8 cellular contexts compared by ENCODE assay signal in the genomic region with DNA sequence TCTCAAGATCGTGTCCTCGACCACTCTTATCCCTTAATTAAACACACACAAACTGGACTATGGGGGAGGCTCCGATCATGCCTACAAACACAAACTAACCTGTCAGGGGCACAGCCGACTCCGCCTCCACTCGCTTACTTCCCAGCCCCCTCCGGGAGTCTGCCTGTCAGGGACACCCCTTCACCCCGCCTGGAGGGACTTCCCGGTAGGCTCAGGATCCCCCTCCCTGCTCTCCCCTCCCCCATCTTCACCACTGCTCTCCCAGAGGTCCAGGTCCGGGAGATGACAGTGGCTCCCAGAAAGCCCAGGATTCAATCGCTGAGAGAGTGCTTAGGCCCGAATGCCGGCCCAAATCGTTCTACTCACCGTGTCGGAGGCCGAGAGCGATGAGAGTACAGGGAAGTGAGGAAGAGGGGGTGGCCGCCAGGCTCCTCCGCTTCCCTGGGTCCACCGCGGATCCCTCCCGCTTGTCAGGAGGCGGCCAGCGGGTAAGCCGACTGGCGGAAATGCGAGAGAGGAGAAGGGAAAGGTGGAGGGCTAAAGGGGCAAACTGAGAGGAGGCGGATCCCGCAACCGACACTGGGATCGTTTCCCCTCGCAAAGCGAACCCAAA. TPM values are rescaled to one million over a fixed set of nuclear protein-coding genes. Genes with fewer than 3 reads are reported as not detected.
DNase-seq lines count a peak whose midpoint lies in the region; ATAC-seq and TF ChIP-seq lines count a peak whose summit lies in the region.
"Not testable (repeated sequence)": the region's sequence is repeated elsewhere in the genome, so short reads cannot be mapped to it uniquely, and the experiment has no call there.

No MANE protein-coding gene starts in this region.

- intact Hi-C loops in Calu3 (cut with micrococcal nuclease; ENCODE audit: unreplicated experiment), result not testable (repeated sequence)

- peaks cover 24% of the 10 kb centered on the region for H3K36me3 ChIP-seq in SJCRH30
- not testable (repeated sequence) for H3K36me3 ChIP-seq in mucosa of stomach (ENCODE audit: control insufficient read depth, insufficient read depth, low read length)

- H3K27me3 Mint-ChIP-seq in Calu3 (ENCODE audit: unreplicated experiment), result not testable (repeated sequence)

- not testable (repeated sequence) for TF ChIP-seq CTCF in Calu3 (IDR thresholded peaks at IDR 0.05; ENCODE audit: unreplicated experiment); astrocyte of the cerebellum (IDR thresholded peaks at IDR 0.05; ENCODE audit: low read depth, low read length, missing control alignments); foreskin keratinocyte (conservative IDR thresholded peaks at IDR 0.05)

- H3K9ac ChIP-seq in mucosa of stomach (ENCODE audit: low read length), result peak overlapping the region; percentile 94

- not testable (repeated sequence) for DNase-seq in Calu3; SJCRH30; astrocyte of the cerebellum (ENCODE audit: low read depth); foreskin keratinocyte; stimulated activated naive CD8-positive, alpha-beta T cell treated with anti-CD3 and anti-CD28 coated beads, Interleukin-15, Interleukin-2, amounts not matched to agents 100 U/mL and 50 U/mL, for 24 hours

- not testable (repeated sequence) for H3K4me1 ChIP-seq in SJCRH30
- H3K4me1 ChIP-seq in foreskin keratinocyte (peaks cover 13% of the 10 kb centered on the region), mucosa of stomach (ENCODE audit: control insufficient read depth, insufficient read depth, low read length) (peaks cover 13% of the 10 kb centered on the region)

- not testable (repeated sequence) for BruUV-seq in Calu3 (replicated peaks; lab: Mats Ljungman, UMichigan)

- in situ Hi-C loops in astrocyte of the cerebellum (cut with HindIII; ENCODE audit: low sequenced_read_pairs), result not testable (repeated sequence)

- CTCF ChIA-PET in Calu3 (lab: Charles Lee), result not testable (repeated sequence)

- H3K27ac ChIP-seq in SJCRH30, result peak overlapping the region; percentile 99
- H3K27ac ChIP-seq in foreskin keratinocyte, result peak overlapping the region; percentile 100

- peak; percentile 26 for ATAC-seq in GM21528 (IDR thresholded peaks at IDR 0.05; ENCODE audit: low FRiP score, unreplicated experiment)
- peak; percentile 17 for ATAC-seq in HG03432 (IDR thresholded peaks at IDR 0.05; ENCODE audit: unreplicated experiment)
- peak; percentile 31 for ATAC-seq in foreskin keratinocyte
- ATAC-seq in stimulated activated naive CD8-positive, alpha-beta T cell treated with anti-CD3 and anti-CD28 coated beads, Interleukin-15, Interleukin-2, amounts not matched to agents 100 U/mL and 50 U/mL, for 24 hours, result peak; percentile 24

- H3K9me3 ChIP-seq in SJCRH30 (replicated peaks); mucosa of stomach (ENCODE audit: control insufficient read depth, low read length): not testable (repeated sequence)

- peaks cover 70% of the 10 kb centered on the region for H3K36me3 Mint-ChIP-seq in Calu3 (ENCODE audit: insufficient read depth, unreplicated experiment)

- H3K4me1 Mint-ChIP-seq in Calu3 (ENCODE audit: low read depth, unreplicated experiment), result peaks cover 35% of the 10 kb centered on the region

- peak overlapping the region; percentile 98 for H3K27ac Mint-ChIP-seq in Calu3 (ENCODE audit: unreplicated experiment)

- not testable (repeated sequence) for H3K27me3 ChIP-seq in SJCRH30; foreskin keratinocyte; mucosa of stomach (ENCODE audit: control insufficient read depth, insufficient read depth, low read length)

- H3K4me3 Mint-ChIP-seq in Calu3 (ENCODE audit: low read depth, unreplicated experiment), result peak overlapping the region; percentile 100

- H3K9me3 Mint-ChIP-seq in Calu3 (ENCODE audit: low read depth, unreplicated experiment), result not testable (repeated sequence)

- H3K4me3 ChIP-seq in SJCRH30 (peak overlapping the region; percentile 98), astrocyte of the cerebellum (ENCODE audit: low read depth, low read length) (peak overlapping the region; percentile 88), mucosa of stomach (ENCODE audit: low read length) (peak overlapping the region; percentile 80)

RNA-seq across cellular contexts. Expression of gene YY1AP1, which starts 0.8 kb away (rescaled TPM):
- total RNA-seq in Calu3 (2022) (76.2 and 81.4 TPM in 2 replicates), foreskin keratinocyte (34.8 and 35.2 TPM in 2 replicates)
- 38.9 TPM in 2 replicates for total RNA-seq in SJCRH30 (2014; rRNA removed; shearing (Covaris generic))
- 28.6 and 29.3 TPM in 2 replicates for polyA plus RNA-seq in foreskin keratinocyte

RNA-seq across cellular contexts. Expression of gene DAP3, which starts 1.1 kb away (rescaled TPM):
- total RNA-seq in Calu3 (2022) (192 and 199 TPM in 2 replicates), foreskin keratinocyte (87.4 and 91.6 TPM in 2 replicates)
- total RNA-seq in SJCRH30 (2014; rRNA removed; shearing (Covaris generic)), result 75.4 and 89.3 TPM in 2 replicates
- polyA plus RNA-seq in foreskin keratinocyte, result 81.7 and 90.0 TPM in 2 replicates
